Comparison of ENCODE assay signal across 9 cellular contexts in the genomic region with DNA sequence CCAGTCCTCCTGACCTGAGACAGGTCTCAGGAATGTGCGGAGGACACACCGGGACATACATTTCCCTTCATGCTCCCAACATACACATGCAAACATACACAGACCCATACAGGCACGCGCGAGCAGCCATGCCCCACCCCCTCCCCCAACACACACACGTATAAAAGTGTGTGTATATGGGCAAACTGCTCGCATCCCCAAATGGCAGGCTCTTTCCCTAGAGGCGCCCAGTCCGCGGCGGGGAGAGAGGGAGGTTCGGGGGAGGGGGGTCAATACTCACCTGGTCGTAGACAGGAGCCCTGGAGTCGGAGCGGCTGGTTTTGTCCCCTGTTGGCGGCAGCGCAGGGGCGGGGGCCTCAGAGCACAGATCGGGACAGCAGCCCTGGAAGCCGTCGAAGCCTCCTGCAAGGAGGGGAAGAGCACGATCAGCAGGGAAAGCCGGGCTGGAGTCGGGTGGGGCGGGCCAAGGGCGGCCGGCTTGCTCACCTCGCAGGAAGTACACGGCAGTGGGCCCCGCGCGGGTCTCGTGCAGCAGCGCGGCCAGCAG. TPM values are rescaled to one million over a fixed set of nuclear protein-coding genes. Genes with fewer than 3 reads are reported as not detected.
DNase-seq lines count a peak whose midpoint lies in the region; ATAC-seq and TF ChIP-seq lines count a peak whose summit lies in the region.
"Had no signal": no experiment of that assay in that cellular context is flagged by ENCODE, and none has a peak within 500 bp of the region (broad histone marks: within the 10 kb centered on the region; RNA-seq: fewer than 3 reads in every experiment).

No MANE protein-coding gene starts in this region.

- peak; percentile 0 for ATAC-seq in GM19463 (IDR thresholded peaks at IDR 0.05; ENCODE audit: unreplicated experiment)
- ATAC-seq in memory B cell (ENCODE audit: low read depth) = no peak
- no peak for ATAC-seq in thoracic aorta (ENCODE audit: insufficient number of reproducible peaks, low FRiP score, low read depth)
- no peak for ATAC-seq in GM21515 (IDR thresholded peaks at IDR 0.05; ENCODE audit: unreplicated experiment)

- H3K27ac ChIP-seq in angular gyrus (ENCODE audit: low read depth, low read length) (peak overlapping the region; percentile 19), thoracic aorta (peak overlapping the region in 1 of 2 donors; percentile 69)

- no peaks in the 10 kb centered on the region for H3K9me3 ChIP-seq in NT2/D1 (ENCODE audit: insufficient read depth, low read length)
- no peaks in the 10 kb centered on the region for H3K9me3 ChIP-seq in thoracic aorta

- no peaks in the 10 kb centered on the region for H3K36me3 Mint-ChIP-seq in memory B cell

- peak overlapping the region; percentile 95 for H3K27ac Mint-ChIP-seq in memory B cell

- H3K27me3 Mint-ChIP-seq in memory B cell = no peaks in the 10 kb centered on the region

- H3K9ac ChIP-seq in NT2/D1 (ENCODE audit: insufficient read length, low read depth) = peak overlapping the region; percentile 78

- H3K27me3 ChIP-seq in NT2/D1 (ENCODE audit: insufficient read depth, insufficient read length) = peaks cover 10% of the 10 kb centered on the region
- H3K27me3 ChIP-seq in thoracic aorta (replicated peaks; ENCODE audit: insufficient read depth) = no peaks in the 10 kb centered on the region

- H3K36me3 ChIP-seq in NT2/D1 (ENCODE audit: insufficient read depth, insufficient read length, low read length) (peaks cover 14% of the 10 kb centered on the region), thoracic aorta (no peaks in the 10 kb centered on the region)

- peak overlapping the region; percentile 94 for H3K4me3 Mint-ChIP-seq in memory B cell

- H3K4me1 ChIP-seq in NT2/D1 (ENCODE audit: insufficient read depth, insufficient read length) (peaks cover 36% of the 10 kb centered on the region), thoracic aorta (ENCODE audit: control insufficient read depth in 1 of 2, low read depth in 2 of 2) (peaks cover 21 to 57% of the 10 kb centered on the region in 2 donors)

- peaks cover 44% of the 10 kb centered on the region for H3K4me1 Mint-ChIP-seq in memory B cell

- DNase-seq in NT2/D1 (ENCODE audit: low read depth, low spot score) = no peak
- DNase-seq in memory B cell (ENCODE audit: low spot score in 2 of 2) = peak; percentile 33 to 46
- no peak for DNase-seq in thoracic aorta (ENCODE audit: low spot score)
- no peak for DNase-seq in NCI-H1105 (lab: John Stamatoyannopoulos, UW)
- DNase-seq in GM13976 (ENCODE audit: low spot score) = no peak

- H3K4me3 ChIP-seq in NT2/D1 (ENCODE audit: insufficient read length, low read depth) (peak overlapping the region; percentile 58), thoracic aorta (peak overlapping the region; percentile 77)

- no peaks in the 10 kb centered on the region for H3K9me3 Mint-ChIP-seq in memory B cell

- in situ Hi-C loops in GM13976 (cut with MboI; ENCODE audit: low sequenced_read_pairs, unreplicated experiment) = no loop called here

- TF ChIP-seq CTCF in thoracic aorta (IDR thresholded peaks at IDR 0.05) (no peak), GM13976 (IDR thresholded peaks at IDR 0.05; ENCODE audit: borderline replicate concordance, control extremely low read depth, extremely low read depth, insufficient read depth, missing control alignments) (no peak)

RNA-seq across cellular contexts. Expression of a gene that starts 0.7 kb away (rescaled TPM):
- 10 to 100 TPM in 1 of 2 donors, 1 to 10 TPM in 1; 8.5 to 22.2 TPM for total RNA-seq in thoracic aorta

RNA-seq across cellular contexts. Expression of a gene that starts 6.3 kb away (rescaled TPM):
- not detected for total RNA-seq in thoracic aorta
- total RNA-seq: SK-MEL-5 had no signal

RNA-seq across cellular contexts. Expression of a gene that starts 28.2 kb away (rescaled TPM):
- total RNA-seq in thoracic aorta = 1 to 10 TPM; 3.5 to 4.5 TPM
- total RNA-seq: SK-MEL-5 had no signal

Comparison
In these comparisons a context has a peak if more than half of its experiments do, and no peak if none do; other contexts are left out.
1. DNase-seq: peak in memory B cell (2 of 2); none in NT2/D1 (single experiment), thoracic aorta (single experiment), NCI-H1105 (single experiment) and GM13976 (single experiment).